Comparison of ENCODE assay signal across 8 cellular contexts in the genomic region with DNA sequence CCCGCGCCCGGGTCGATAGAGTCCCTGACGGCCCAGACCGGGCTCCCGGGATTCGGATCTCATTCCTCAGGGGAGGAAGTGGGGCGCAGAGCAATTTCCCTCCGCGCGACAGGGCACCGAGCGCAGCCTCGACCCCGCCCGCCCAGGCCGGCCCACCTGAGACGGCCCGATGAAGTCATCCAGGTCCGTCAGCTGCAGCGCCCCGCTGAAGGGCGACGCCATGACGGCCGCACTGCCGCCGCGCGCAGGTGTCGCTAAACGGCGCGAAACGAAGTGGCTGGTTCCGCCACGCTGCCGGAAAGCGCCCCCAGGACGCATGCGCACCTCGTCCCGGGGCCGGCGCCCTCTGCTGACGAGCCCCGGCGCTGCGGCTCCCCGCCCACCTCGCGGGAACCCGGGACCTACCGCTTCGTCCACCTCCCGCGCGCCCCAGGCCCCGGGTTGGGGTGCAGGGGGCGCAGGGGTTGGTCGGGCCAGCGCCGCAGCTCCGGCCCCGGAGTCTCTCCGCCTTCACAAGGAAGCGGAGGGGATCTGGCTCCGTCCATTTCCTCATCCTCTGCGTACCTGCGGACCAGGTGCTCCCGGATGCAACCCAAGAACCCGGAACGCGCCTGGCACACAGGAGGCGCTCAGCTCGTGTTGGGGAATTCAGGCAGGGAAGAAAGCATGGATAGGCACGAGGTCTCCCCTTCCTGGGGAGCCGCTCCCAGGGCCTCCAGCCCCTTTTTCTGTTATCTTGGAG. TPM values are rescaled to one million over a fixed set of nuclear protein-coding genes. Genes with fewer than 3 reads are reported as not detected.
DNase-seq lines count a peak whose midpoint lies in the region; ATAC-seq and TF ChIP-seq lines count a peak whose summit lies in the region.

A gene (minus strand): TSS at position 234 of the 742 bp plus-strand sequence. CDS start 12 bp downstream, at position 222.

- peak within 1 kb of the TSS; percentile 89 for H3K4me2 ChIP-seq in OCI-LY7 (ENCODE audit: low read length)

- no peaks in the 10 kb centered on the region for H4K20me1 ChIP-seq in OCI-LY7 (ENCODE audit: insufficient read depth, low read length)

- TSS peak; percentile 71 for BruUV-seq in OCI-LY7 (replicated peaks; lab: Mats Ljungman, UMichigan)

- no peaks in the 10 kb centered on the region for H3K9me2 ChIP-seq in OCI-LY7 (ENCODE audit: insufficient read depth, low read length)

- H3K4me1 ChIP-seq in HUES48 (ENCODE audit: control insufficient read depth, insufficient read depth, low read length): no peaks in the 10 kb centered on the region
- H3K4me1 ChIP-seq in OCI-LY7 (ENCODE audit: insufficient read depth, low read length, poor library complexity, severe bottlenecking): peaks cover 48% of the 10 kb centered on the region
- peaks cover 11% of the 10 kb centered on the region for H3K4me1 ChIP-seq in mucosa of stomach (ENCODE audit: control insufficient read depth, insufficient read depth, low read length)

- H3K9me3 ChIP-seq in HUES48 (ENCODE audit: control insufficient read depth, insufficient read depth, low read length) (no peaks in the 10 kb centered on the region), OCI-LY7 (ENCODE audit: low read length) (no peaks in the 10 kb centered on the region), mucosa of stomach (ENCODE audit: control insufficient read depth, low read length) (no peaks in the 10 kb centered on the region)

- H2AFZ ChIP-seq in OCI-LY7 (ENCODE audit: low read length): peak within 1 kb of the TSS; percentile 61; the same call in 1 of the 2 replicates

- peak; percentile 62 for ATAC-seq in GM21360 (IDR thresholded peaks at IDR 0.05; ENCODE audit: unreplicated experiment)

- H3K79me2 ChIP-seq in OCI-LY7 (ENCODE audit: insufficient read depth, low read depth, low read length): peaks cover 31% of the 10 kb centered on the region

- intact Hi-C loops in OCI-LY7 (cut with micrococcal nuclease; ENCODE audit: unreplicated experiment): no loop called here

- DNase-seq in COR-L47 (lab: John Stamatoyannopoulos, UW) (peak; percentile 85), OCI-LY7 (ENCODE audit: low spot score) (peak; percentile 96), activated T-cell treated with anti-CD3 and anti-CD28 coated beads for 4 hours (peak; percentile 90), epithelial cell of proximal tubule (ENCODE audit: low read depth) (no peak)
- DNase-seq in stimulated activated CD8-positive, alpha-beta memory T cell treated with anti-CD3 and anti-CD28 coated beads, Interleukin-7, amount 100 ng/mL, for 1 hour (ENCODE audit: low read depth in 2 of 2): peak; percentile 88 to 90

- no peaks in the 10 kb centered on the region for H3K27me3 ChIP-seq in HUES48 (ENCODE audit: control insufficient read depth, insufficient read depth, low read length)
- no peaks in the 10 kb centered on the region for H3K27me3 ChIP-seq in mucosa of stomach (ENCODE audit: control insufficient read depth, insufficient read depth, low read length)

- TF ChIP-seq CTCF in OCI-LY7 (conservative IDR thresholded peaks at IDR 0.05; ENCODE audit: low read length): peak; percentile 87
- peak; percentile 65 for TF ChIP-seq CTCF in epithelial cell of proximal tubule (conservative IDR thresholded peaks at IDR 0.05; ENCODE audit: low read depth, low read length)

- POLR2A ChIA-PET in OCI-LY7 (lab: Charles Lee): no interaction called here

- H3K9ac ChIP-seq in HUES48 (ENCODE audit: low read depth, low read length) (peak within 1 kb of the TSS; percentile 87), mucosa of stomach (ENCODE audit: low read length) (peak within 1 kb of the TSS; percentile 87)

- peaks cover 20% of the 10 kb centered on the region for H3K36me3 ChIP-seq in HUES48 (ENCODE audit: control insufficient read depth, insufficient read depth, low read length)
- peaks cover 19% of the 10 kb centered on the region for H3K36me3 ChIP-seq in OCI-LY7 (ENCODE audit: insufficient read depth, low read length)
- H3K36me3 ChIP-seq in mucosa of stomach (ENCODE audit: control insufficient read depth, insufficient read depth, low read length): no peaks in the 10 kb centered on the region

- H3K27ac ChIP-seq in HUES48 (ENCODE audit: low read depth, low read length) (peak within 1 kb of the TSS; percentile 64), OCI-LY7 (ENCODE audit: low read depth, low read length, poor library complexity, severe bottlenecking) (peak within 1 kb of the TSS; percentile 97)

- peak within 1 kb of the TSS; percentile 83 for H3K4me3 ChIP-seq in HUES48 (ENCODE audit: low read depth, low read length)
- peak within 1 kb of the TSS; percentile 91 for H3K4me3 ChIP-seq in OCI-LY7 (ENCODE audit: low read depth, low read length, poor library complexity, severe bottlenecking)
- H3K4me3 ChIP-seq in epithelial cell of proximal tubule (ENCODE audit: low read depth, low read length): peak within 1 kb of the TSS; percentile 72
- H3K4me3 ChIP-seq in mucosa of stomach (ENCODE audit: low read length): peak within 1 kb of the TSS; percentile 74

- CTCF ChIA-PET in OCI-LY7 (lab: Charles Lee; ENCODE audit: unreplicated experiment): interaction anchor here (0.7 kb wide), 1 partner anchor 21 kb away, joined by 4 read pairs; no protein-coding TSS in a partner anchor

RNA-seq across cellular contexts. Expression of the gene that starts here (rescaled TPM):
- 142 and 169 TPM in 2 replicates for total RNA-seq in OCI-LY7 (2014; rRNA removed; shearing (Covaris generic))
- total RNA-seq in OCI-LY7 (2022) (156 and 173 TPM in 2 replicates), epithelial cell of proximal tubule (19.3 and 31.4 TPM in 2 replicates)
